ENCODE assay signal across 8 cellular contexts in genomic region chr13:75219479-75220237, GRCh38.
DNase-seq lines count a peak whose midpoint lies in the region; FAIRE-seq and TF ChIP-seq lines count a peak whose summit lies in the region.

No MANE protein-coding gene starts in this region.

- H3K4me2 ChIP-seq in SK-N-SH: peak overlapping the region; percentile 77; the same call in 1 of the 2 replicates
- H3K4me2 ChIP-seq in parathyroid adenoma (ENCODE audit: low read length): peak overlapping the region; percentile 57

- peaks cover 31% of the 10 kb centered on the region for H3K27me3 Mint-ChIP-seq in activated naive CD4-positive, alpha-beta T cell treated with anti-CD3 and anti-CD28 coated beads, Interleukin-2, amount 10 ng/mL, durations not matched to agents 7 days and 5 days

- H4K20me1 ChIP-seq in SK-N-SH (ENCODE audit: insufficient read depth): no peaks in the 10 kb centered on the region

- TF ChIP-seq CTCF in LNCaP clone FGC (IDR thresholded peaks at IDR 0.05; ENCODE audit: control insufficient read depth, extremely low read depth, insufficient read depth): peak; percentile 58
- peak; percentile 98 for TF ChIP-seq CTCF in SK-N-SH (IDR thresholded peaks at IDR 0.05)
- TF ChIP-seq CTCF in parathyroid adenoma (IDR thresholded peaks at IDR 0.05): peak; percentile 65
- TF ChIP-seq CTCF in transverse colon (IDR thresholded peaks at IDR 0.05): peak; percentile 82 to 96 (median 95)

- no peak for FAIRE-seq in H54 (lab: Jason Lieb, UNC)

- H3K79me2 ChIP-seq in SK-N-SH (ENCODE audit: insufficient read depth) (no peaks in the 10 kb centered on the region), parathyroid adenoma (no peaks in the 10 kb centered on the region)

- no peak; a peak in 1 of 4 replicates for TF ChIP-seq EP300 in SK-N-SH (IDR thresholded peaks at IDR 0.05; ENCODE audit: borderline replicate concordance in 1 of 2, low read depth in 1 of 2, low read length in 1 of 2)
- TF ChIP-seq EP300 in transverse colon (IDR thresholded peaks at IDR 0.05; ENCODE audit: low read depth): no peak

- intact Hi-C loops in transverse colon (cut with DNase I; ENCODE audit: low total_unique reads): no loop called here

- H3K27me3 ChIP-seq in SK-N-SH (ENCODE audit: insufficient read depth) (no peaks in the 10 kb centered on the region), parathyroid adenoma (ENCODE audit: control insufficient read depth, insufficient read depth, low read length) (no peaks in the 10 kb centered on the region), transverse colon (no peaks in the 10 kb centered on the region)

- CTCF ChIA-PET in SK-N-SH (lab: Yijun Ruan, JAX): interaction anchor here (0.6 to 3.7 kb wide), 101 partner anchors 8 to 1502 kb away, joined by 3 to 67 read pairs (median 4); partner anchors contain the start of gene KLF12
- CTCF ChIA-PET in activated naive CD4-positive, alpha-beta T cell treated with anti-CD3 and anti-CD28 coated beads, Interleukin-2, amount 10 ng/mL, durations not matched to agents 7 days and 5 days (lab: Charles Lee): interaction anchor here (0.6 to 1.8 kb wide), 20 partner anchors 8 to 1509 kb away, joined by 3 to 8 read pairs (median 3); no protein-coding TSS in a partner anchor

- H3K36me3 Mint-ChIP-seq in activated naive CD4-positive, alpha-beta T cell treated with anti-CD3 and anti-CD28 coated beads, Interleukin-2, amount 10 ng/mL, durations not matched to agents 7 days and 5 days: no peaks in the 10 kb centered on the region

- TF ChIP-seq RAD21 in SK-N-SH (IDR thresholded peaks at IDR 0.05; ENCODE audit: low read length): peak; percentile 94

- POLR2A ChIA-PET in SK-N-SH (lab: Yijun Ruan, JAX): interaction anchor here (1.0 kb wide), 1 partner anchor 932 kb away, joined by 6 read pairs; no protein-coding TSS in a partner anchor

- DNase-seq in GDM1 (lab: John Stamatoyannopoulos, UW) (peak; percentile 52), H54 (ENCODE audit: insufficient read length, low spot score) (peak; percentile 68), LNCaP clone FGC (ENCODE audit: low read depth) (no peak), SK-N-SH (peak; percentile 89), glomerular visceral epithelial cell (ENCODE audit: extremely low spot score) (peak; percentile 80), transverse colon (peak; percentile 80)
- peak; percentile 85 for DNase-seq in activated naive CD4-positive, alpha-beta T cell treated with anti-CD3 and anti-CD28 coated beads, Interleukin-2, amount 10 ng/mL, durations not matched to agents 7 days and 5 days

- H2AFZ ChIP-seq in SK-N-SH (ENCODE audit: low read depth): peak overlapping the region; percentile 68; the same call in 1 of the 2 replicates
- peak overlapping the region; percentile 53 for H2AFZ ChIP-seq in parathyroid adenoma

- H3K4me3 ChIP-seq in LNCaP clone FGC (ENCODE audit: low read depth, low read length) (no peak overlapping the region), SK-N-SH (ENCODE audit: low read depth in 2 of 2, low read length in 1 of 2) (peak overlapping the region; percentile 33 to 54; a peak in 3 of 4 replicates), parathyroid adenoma (ENCODE audit: low read depth, low read length) (no peak overlapping the region), transverse colon (peak overlapping the region in 1 of 4 donors; percentile 19)

- H3K9me3 ChIP-seq in SK-N-SH: no peaks in the 10 kb centered on the region
- no peaks in the 10 kb centered on the region for H3K9me3 ChIP-seq in parathyroid adenoma (ENCODE audit: control insufficient read depth, low read length)
- H3K9me3 ChIP-seq in transverse colon: no peaks in the 10 kb centered on the region

- in situ Hi-C loops in transverse colon (cut with MboI; ENCODE audit: low pct_ligation_motif_present in 1 of 4, low pct_unique_long_range_greater_than_20kb in 1 of 4, low sequenced_read_pairs in 3 of 4): loop anchor here in 3 of 4 donors (25.0 kb wide), 2 partner anchors 1457 to 1482 kb away; no protein-coding TSS in a partner anchor

- no peak overlapping the region for H3K27ac Mint-ChIP-seq in activated naive CD4-positive, alpha-beta T cell treated with anti-CD3 and anti-CD28 coated beads, Interleukin-2, amount 10 ng/mL, durations not matched to agents 7 days and 5 days

- no peaks in the 10 kb centered on the region for H3F3A ChIP-seq in SK-N-SH (replicated peaks; ENCODE audit: insufficient read depth)

- no peaks in the 10 kb centered on the region for H3K9me2 ChIP-seq in SK-N-SH

- 23% methylated on average over 23 of the region's 31 CpGs for WGBS in SK-N-SH (ENCODE audit: low lambda C conversion rate)
- 7 to 8% methylated on average over 8 to 31 of the region's 31 CpGs for WGBS in transverse colon (ENCODE audit: low coverage in 1 of 2), 2 donors

- peak overlapping the region; percentile 33 for H3K4me3 Mint-ChIP-seq in activated naive CD4-positive, alpha-beta T cell treated with anti-CD3 and anti-CD28 coated beads, Interleukin-2, amount 10 ng/mL, durations not matched to agents 7 days and 5 days

- H3K9me3 Mint-ChIP-seq in activated naive CD4-positive, alpha-beta T cell treated with anti-CD3 and anti-CD28 coated beads, Interleukin-2, amount 10 ng/mL, durations not matched to agents 7 days and 5 days: peaks cover 2% of the 10 kb centered on the region

- peaks cover 6% of the 10 kb centered on the region for H3K4me1 Mint-ChIP-seq in activated naive CD4-positive, alpha-beta T cell treated with anti-CD3 and anti-CD28 coated beads, Interleukin-2, amount 10 ng/mL, durations not matched to agents 7 days and 5 days

- TF ChIP-seq POLR2A in H54 (IDR thresholded peaks at IDR 0.05; ENCODE audit: low read depth, low read length): no peak
- TF ChIP-seq POLR2A in transverse colon (IDR thresholded peaks at IDR 0.05): no peak

- H3K9ac ChIP-seq in SK-N-SH: no peak overlapping the region
- H3K9ac ChIP-seq in parathyroid adenoma: no peak overlapping the region

- peak overlapping the region in 1 of 2 experiments; percentile 81; a peak in 2 of 4 replicates for H3K27ac ChIP-seq in SK-N-SH (ENCODE audit: low read depth in 2 of 2, low read length in 1 of 2)
- no peak overlapping the region for H3K27ac ChIP-seq in parathyroid adenoma
- H3K27ac ChIP-seq in transverse colon: no peak overlapping the region

- H3K36me3 ChIP-seq in SK-N-SH (replicated peaks in 1 of 2; ENCODE audit: control insufficient read depth in 1 of 2, insufficient read depth in 2 of 2, low read length in 1 of 2) (no peaks in the 10 kb centered on the region), parathyroid adenoma (ENCODE audit: control insufficient read depth, insufficient read depth, low read length) (no peaks in the 10 kb centered on the region), transverse colon (no peaks in the 10 kb centered on the region)

- H3K4me1 ChIP-seq in SK-N-SH (ENCODE audit: control insufficient read depth in 1 of 2, insufficient read depth in 2 of 2, low read depth in 1 of 2, low read length in 1 of 2) (peaks cover 0 to 18% of the 10 kb centered on the region in 2 experiments; a peak in 2 of 4 replicates), parathyroid adenoma (no peaks in the 10 kb centered on the region), transverse colon (peaks cover 0 to 10% (median 5%) of the 10 kb centered on the region in 4 donors)

TF ChIP-seq in SK-N-SH, 30 proteins besides CTCF, POLR2A, EP300 and RAD21 (continues in another document):
- no peak for TF ChIP-seq POLR2AphosphoS5 (IDR thresholded peaks at IDR 0.05; ENCODE audit: low read depth, low read length)
- no peak for TF ChIP-seq SIN3A (IDR thresholded peaks at IDR 0.05; ENCODE audit: borderline replicate concordance, low read depth, low read length)
- peak; percentile 40; the same call in 1 of the 2 replicates for TF ChIP-seq FOXJ3 (CRISPR knock-in tag; IDR thresholded peaks at IDR 0.05)
- TF ChIP-seq FOSL2 (IDR thresholded peaks at IDR 0.05; ENCODE audit: borderline replicate concordance, low read depth): no peak
- TF ChIP-seq JUND (IDR thresholded peaks at IDR 0.05): no peak
- no peak for TF ChIP-seq MAX (IDR thresholded peaks at IDR 0.05; ENCODE audit: low read depth)
- no peak for TF ChIP-seq ZBTB33 (IDR thresholded peaks at IDR 0.05; ENCODE audit: borderline replicate concordance, low read depth)
- no peak for TF ChIP-seq PBX3 (IDR thresholded peaks at IDR 0.05)

Comparison
In these comparisons a context has a peak if more than half of its experiments do, and no peak if none do; other contexts are left out.
1. H3K4me3 ChIP-seq: peak in SK-N-SH (2 of 2); none in LNCaP clone FGC (single experiment) and parathyroid adenoma (single experiment).
2. Peak in every context shown above with its lines, with median percentiles within 50 percentile points of each other: CTCF ChIP-seq.